ENCODE assay signal across 1 cellular context in the genomic region with DNA sequence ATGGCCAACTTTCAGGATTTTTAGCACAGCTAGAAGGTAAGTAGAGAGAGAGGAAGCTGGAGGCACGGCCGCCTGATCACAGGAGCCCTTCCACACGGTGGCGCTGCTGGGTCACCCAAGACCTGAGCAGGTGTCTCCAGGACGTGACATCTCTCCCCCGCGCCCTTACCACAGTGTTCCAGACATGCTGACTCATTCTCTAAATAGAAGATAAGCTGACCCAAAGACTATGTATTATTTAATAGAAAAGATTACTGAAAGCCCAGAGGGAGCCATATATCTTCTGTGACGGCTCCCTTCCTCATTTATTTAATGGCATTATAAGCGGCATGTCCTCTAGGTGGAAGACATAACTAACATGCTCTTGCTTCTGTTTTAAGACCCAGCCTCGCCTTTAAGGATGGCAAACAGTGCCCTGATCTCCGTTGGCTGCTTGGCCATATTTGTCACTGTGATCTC.
TF ChIP-seq lines count a peak whose summit lies in the region.

No MANE protein-coding gene starts in this region.

TF ChIP-seq in HepG2, 621 proteins besides CTCF, POLR2A, EP300 and RAD21 (continued from another document and continues in another):
- TF ChIP-seq, protein P1, sequence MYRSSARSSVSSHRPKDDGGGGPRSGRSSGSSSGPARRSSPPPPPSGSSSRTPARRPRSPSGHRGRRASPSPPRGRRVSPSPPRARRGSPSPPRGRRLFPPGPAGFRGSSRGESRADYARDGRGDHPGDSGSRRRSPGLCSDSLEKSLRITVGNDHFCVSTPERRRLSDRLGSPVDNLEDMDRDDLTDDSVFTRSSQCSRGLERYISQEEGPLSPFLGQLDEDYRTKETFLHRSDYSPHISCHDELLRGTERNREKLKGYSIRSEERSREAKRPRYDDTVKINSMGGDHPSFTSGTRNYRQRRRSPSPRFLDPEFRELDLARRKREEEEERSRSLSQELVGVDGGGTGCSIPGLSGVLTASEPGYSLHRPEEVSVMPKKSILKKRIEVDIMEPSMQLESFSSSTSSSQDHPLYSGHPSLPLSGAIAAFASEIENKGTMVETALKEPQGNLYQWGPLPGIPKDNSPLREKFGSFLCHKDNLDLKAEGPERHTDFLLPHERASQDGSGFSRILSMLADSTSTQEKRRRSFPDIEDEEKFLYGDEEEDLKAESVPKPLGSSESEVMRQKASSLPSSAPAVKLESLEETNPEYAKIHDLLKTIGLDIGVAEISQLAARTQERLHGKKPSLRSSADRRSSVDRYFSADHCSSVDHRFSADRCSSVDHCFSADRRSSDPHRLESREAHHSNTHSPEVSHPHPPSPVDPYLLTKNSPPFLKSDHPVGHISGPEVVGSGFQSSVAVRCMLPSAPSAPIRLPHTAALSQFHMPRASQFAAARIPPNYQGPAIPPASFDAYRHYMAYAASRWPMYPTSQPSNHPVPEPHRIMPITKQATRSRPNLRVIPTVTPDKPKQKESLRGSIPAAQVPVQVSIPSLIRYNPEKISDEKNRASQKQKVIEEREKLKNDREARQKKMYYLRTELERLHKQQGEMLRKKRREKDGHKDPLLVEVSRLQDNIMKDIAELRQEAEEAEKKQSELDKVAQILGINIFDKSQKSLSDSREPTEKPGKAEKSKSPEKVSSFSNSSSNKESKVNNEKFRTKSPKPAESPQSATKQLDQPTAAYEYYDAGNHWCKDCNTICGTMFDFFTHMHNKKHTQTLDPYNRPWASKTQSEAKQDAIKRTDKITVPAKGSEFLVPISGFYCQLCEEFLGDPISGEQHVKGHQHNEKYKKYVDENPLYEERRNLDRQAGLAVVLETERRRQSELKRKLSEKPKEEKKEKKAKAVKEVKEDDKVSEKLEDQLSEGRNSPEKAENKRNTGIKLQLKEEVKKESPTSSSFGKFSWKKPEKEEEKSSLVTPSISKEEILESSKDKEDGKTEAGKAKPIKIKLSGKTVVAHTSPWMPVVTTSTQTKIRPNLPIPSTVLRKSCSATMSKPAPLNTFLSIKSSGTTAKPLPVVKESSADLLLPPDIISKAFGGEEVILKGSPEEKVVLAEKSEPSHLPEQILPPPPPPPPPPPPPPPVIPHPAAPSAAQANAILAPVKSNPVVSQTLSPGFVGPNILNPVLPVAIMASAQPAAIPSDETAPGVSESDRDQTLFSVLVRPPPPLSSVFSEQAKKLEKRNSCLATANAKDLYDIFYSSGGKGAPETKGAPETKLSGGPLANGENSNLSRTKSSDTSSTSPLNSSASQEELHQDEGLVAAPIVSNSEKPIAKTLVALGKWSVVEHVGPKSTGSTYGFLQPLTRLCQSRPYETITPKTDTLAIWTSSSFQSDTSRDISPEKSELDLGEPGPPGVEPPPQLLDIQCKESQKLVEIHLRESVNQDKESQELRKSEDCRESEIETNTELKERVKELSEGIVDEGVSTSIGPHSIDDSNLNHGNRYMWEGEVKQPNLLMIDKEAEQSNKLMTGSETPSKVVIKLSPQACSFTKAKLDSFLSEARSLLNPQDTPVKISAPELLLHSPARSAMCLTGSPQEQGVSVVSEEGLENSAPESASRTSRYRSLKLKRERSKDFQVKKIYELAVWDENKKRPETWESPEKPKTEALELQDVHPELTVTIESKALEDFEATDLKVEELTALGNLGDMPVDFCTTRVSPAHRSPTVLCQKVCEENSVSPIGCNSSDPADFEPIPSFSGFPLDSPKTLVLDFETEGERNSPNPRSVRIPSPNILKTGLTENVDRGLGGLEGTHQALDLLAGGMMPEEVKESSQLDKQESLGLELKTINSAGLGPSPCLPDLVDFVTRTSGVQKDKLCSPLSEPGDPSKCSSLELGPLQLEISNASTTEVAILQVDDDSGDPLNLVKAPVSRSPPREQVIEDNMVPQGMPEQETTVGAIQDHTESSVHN (CRISPR knock-in tag; IDR thresholded peaks at IDR 0.05): no peak
- no peak for TF ChIP-seq MLLT10 (CRISPR knock-in tag; IDR thresholded peaks at IDR 0.05)
- no peak for TF ChIP-seq ZNF562 (CRISPR knock-in tag; IDR thresholded peaks at IDR 0.05; ENCODE audit: borderline replicate concordance)
- TF ChIP-seq ZNF761 (CRISPR knock-in tag; conservative IDR thresholded peaks at IDR 0.05): no peak
- TF ChIP-seq, protein P2, sequence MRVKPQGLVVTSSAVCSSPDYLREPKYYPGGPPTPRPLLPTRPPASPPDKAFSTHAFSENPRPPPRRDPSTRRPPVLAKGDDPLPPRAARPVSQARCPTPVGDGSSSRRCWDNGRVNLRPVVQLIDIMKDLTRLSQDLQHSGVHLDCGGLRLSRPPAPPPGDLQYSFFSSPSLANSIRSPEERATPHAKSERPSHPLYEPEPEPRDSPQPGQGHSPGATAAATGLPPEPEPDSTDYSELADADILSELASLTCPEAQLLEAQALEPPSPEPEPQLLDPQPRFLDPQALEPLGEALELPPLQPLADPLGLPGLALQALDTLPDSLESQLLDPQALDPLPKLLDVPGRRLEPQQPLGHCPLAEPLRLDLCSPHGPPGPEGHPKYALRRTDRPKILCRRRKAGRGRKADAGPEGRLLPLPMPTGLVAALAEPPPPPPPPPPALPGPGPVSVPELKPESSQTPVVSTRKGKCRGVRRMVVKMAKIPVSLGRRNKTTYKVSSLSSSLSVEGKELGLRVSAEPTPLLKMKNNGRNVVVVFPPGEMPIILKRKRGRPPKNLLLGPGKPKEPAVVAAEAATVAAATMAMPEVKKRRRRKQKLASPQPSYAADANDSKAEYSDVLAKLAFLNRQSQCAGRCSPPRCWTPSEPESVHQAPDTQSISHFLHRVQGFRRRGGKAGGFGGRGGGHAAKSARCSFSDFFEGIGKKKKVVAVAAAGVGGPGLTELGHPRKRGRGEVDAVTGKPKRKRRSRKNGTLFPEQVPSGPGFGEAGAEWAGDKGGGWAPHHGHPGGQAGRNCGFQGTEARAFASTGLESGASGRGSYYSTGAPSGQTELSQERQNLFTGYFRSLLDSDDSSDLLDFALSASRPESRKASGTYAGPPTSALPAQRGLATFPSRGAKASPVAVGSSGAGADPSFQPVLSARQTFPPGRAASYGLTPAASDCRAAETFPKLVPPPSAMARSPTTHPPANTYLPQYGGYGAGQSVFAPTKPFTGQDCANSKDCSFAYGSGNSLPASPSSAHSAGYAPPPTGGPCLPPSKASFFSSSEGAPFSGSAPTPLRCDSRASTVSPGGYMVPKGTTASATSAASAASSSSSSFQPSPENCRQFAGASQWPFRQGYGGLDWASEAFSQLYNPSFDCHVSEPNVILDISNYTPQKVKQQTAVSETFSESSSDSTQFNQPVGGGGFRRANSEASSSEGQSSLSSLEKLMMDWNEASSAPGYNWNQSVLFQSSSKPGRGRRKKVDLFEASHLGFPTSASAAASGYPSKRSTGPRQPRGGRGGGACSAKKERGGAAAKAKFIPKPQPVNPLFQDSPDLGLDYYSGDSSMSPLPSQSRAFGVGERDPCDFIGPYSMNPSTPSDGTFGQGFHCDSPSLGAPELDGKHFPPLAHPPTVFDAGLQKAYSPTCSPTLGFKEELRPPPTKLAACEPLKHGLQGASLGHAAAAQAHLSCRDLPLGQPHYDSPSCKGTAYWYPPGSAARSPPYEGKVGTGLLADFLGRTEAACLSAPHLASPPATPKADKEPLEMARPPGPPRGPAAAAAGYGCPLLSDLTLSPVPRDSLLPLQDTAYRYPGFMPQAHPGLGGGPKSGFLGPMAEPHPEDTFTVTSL (CRISPR knock-in tag; IDR thresholded peaks at IDR 0.05; ENCODE audit: borderline replicate concordance): no peak
- no peak for TF ChIP-seq ZNF350 (CRISPR knock-in tag; IDR thresholded peaks at IDR 0.05; ENCODE audit: borderline replicate concordance, low read depth)
- TF ChIP-seq, protein P3, sequence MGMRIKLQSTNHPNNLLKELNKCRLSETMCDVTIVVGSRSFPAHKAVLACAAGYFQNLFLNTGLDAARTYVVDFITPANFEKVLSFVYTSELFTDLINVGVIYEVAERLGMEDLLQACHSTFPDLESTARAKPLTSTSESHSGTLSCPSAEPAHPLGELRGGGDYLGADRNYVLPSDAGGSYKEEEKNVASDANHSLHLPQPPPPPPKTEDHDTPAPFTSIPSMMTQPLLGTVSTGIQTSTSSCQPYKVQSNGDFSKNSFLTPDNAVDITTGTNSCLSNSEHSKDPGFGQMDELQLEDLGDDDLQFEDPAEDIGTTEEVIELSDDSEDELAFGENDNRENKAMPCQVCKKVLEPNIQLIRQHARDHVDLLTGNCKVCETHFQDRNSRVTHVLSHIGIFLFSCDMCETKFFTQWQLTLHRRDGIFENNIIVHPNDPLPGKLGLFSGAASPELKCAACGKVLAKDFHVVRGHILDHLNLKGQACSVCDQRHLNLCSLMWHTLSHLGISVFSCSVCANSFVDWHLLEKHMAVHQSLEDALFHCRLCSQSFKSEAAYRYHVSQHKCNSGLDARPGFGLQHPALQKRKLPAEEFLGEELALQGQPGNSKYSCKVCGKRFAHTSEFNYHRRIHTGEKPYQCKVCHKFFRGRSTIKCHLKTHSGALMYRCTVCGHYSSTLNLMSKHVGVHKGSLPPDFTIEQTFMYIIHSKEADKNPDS (CRISPR knock-in tag; IDR thresholded peaks at IDR 0.05): no peak
- TF ChIP-seq PCBP2 (optimal IDR thresholded peaks at IDR 0.05; ENCODE audit: low read depth, low read length, poor library complexity, severe bottlenecking): no peak
- no peak for TF ChIP-seq NAIF1 (CRISPR knock-in tag; IDR thresholded peaks at IDR 0.05; ENCODE audit: borderline replicate concordance)
- TF ChIP-seq ZNF598 (CRISPR knock-in tag; IDR thresholded peaks at IDR 0.05; ENCODE audit: borderline replicate concordance): no peak
- TF ChIP-seq ZZZ3 (CRISPR knock-in tag; IDR thresholded peaks at IDR 0.05; ENCODE audit: borderline replicate concordance): no peak
- TF ChIP-seq ZNF839 (CRISPR knock-in tag; IDR thresholded peaks at IDR 0.05; ENCODE audit: borderline replicate concordance): no peak
- no peak for TF ChIP-seq KLF13 (CRISPR knock-in tag; IDR thresholded peaks at IDR 0.05)
- no peak for TF ChIP-seq CEBPB (IDR thresholded peaks at IDR 0.05; ENCODE audit: borderline replicate concordance, low read depth, low read length)
- no peak for TF ChIP-seq ISX (CRISPR knock-in tag; conservative IDR thresholded peaks at IDR 0.05)
- no peak for TF ChIP-seq TSC22D2 (CRISPR knock-in tag; IDR thresholded peaks at IDR 0.05; ENCODE audit: borderline replicate concordance)
- TF ChIP-seq RARG (CRISPR knock-in tag; IDR thresholded peaks at IDR 0.05; ENCODE audit: low read depth): no peak
- no peak for TF ChIP-seq RBM22 (optimal IDR thresholded peaks at IDR 0.05; ENCODE audit: low read length)
- TF ChIP-seq, protein P4, sequence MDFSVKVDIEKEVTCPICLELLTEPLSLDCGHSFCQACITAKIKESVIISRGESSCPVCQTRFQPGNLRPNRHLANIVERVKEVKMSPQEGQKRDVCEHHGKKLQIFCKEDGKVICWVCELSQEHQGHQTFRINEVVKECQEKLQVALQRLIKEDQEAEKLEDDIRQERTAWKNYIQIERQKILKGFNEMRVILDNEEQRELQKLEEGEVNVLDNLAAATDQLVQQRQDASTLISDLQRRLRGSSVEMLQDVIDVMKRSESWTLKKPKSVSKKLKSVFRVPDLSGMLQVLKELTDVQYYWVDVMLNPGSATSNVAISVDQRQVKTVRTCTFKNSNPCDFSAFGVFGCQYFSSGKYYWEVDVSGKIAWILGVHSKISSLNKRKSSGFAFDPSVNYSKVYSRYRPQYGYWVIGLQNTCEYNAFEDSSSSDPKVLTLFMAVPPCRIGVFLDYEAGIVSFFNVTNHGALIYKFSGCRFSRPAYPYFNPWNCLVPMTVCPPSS (IDR thresholded peaks at IDR 0.05): no peak
- TF ChIP-seq, protein P5, sequence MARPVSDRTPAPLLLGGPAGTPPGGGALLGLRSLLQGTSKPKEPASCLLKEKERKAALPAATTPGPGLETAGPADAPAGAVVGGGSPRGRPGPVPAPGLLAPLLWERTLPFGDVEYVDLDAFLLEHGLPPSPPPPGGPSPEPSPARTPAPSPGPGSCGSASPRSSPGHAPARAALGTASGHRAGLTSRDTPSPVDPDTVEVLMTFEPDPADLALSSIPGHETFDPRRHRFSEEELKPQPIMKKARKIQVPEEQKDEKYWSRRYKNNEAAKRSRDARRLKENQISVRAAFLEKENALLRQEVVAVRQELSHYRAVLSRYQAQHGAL (CRISPR knock-in tag; IDR thresholded peaks at IDR 0.05; ENCODE audit: not compliant biosample characterization): no peak
- TF ChIP-seq, protein P6, sequence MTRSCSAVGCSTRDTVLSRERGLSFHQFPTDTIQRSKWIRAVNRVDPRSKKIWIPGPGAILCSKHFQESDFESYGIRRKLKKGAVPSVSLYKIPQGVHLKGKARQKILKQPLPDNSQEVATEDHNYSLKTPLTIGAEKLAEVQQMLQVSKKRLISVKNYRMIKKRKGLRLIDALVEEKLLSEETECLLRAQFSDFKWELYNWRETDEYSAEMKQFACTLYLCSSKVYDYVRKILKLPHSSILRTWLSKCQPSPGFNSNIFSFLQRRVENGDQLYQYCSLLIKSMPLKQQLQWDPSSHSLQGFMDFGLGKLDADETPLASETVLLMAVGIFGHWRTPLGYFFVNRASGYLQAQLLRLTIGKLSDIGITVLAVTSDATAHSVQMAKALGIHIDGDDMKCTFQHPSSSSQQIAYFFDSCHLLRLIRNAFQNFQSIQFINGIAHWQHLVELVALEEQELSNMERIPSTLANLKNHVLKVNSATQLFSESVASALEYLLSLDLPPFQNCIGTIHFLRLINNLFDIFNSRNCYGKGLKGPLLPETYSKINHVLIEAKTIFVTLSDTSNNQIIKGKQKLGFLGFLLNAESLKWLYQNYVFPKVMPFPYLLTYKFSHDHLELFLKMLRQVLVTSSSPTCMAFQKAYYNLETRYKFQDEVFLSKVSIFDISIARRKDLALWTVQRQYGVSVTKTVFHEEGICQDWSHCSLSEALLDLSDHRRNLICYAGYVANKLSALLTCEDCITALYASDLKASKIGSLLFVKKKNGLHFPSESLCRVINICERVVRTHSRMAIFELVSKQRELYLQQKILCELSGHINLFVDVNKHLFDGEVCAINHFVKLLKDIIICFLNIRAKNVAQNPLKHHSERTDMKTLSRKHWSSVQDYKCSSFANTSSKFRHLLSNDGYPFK (CRISPR knock-in tag; IDR thresholded peaks at IDR 0.05; ENCODE audit: borderline replicate concordance): no peak
- TF ChIP-seq ZNF552 (CRISPR knock-in tag; IDR thresholded peaks at IDR 0.05; ENCODE audit: borderline replicate concordance): no peak
- TF ChIP-seq SMYD3 (CRISPR knock-in tag; IDR thresholded peaks at IDR 0.05): no peak
- no peak for TF ChIP-seq RBAK (CRISPR knock-in tag; IDR thresholded peaks at IDR 0.05)
- TF ChIP-seq, protein P7, sequence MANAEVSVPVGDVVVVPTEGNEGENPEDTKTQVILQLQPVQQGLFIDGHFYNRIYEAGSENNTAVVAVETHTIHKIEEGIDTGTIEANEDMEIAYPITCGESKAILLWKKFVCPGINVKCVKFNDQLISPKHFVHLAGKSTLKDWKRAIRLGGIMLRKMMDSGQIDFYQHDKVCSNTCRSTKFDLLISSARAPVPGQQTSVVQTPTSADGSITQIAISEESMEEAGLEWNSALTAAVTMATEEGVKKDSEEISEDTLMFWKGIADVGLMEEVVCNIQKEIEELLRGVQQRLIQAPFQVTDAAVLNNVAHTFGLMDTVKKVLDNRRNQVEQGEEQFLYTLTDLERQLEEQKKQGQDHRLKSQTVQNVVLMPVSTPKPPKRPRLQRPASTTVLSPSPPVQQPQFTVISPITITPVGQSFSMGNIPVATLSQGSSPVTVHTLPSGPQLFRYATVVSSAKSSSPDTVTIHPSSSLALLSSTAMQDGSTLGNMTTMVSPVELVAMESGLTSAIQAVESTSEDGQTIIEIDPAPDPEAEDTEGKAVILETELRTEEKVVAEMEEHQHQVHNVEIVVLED (CRISPR knock-in tag; IDR thresholded peaks at IDR 0.05; ENCODE audit: borderline replicate concordance): no peak
- no peak for TF ChIP-seq ARNT (IDR thresholded peaks at IDR 0.05)
- TF ChIP-seq ZNF841 (CRISPR knock-in tag; IDR thresholded peaks at IDR 0.05; ENCODE audit: borderline replicate concordance): no peak
- TF ChIP-seq MBD4 (IDR thresholded peaks at IDR 0.05; ENCODE audit: borderline replicate concordance, low read length): no peak
- TF ChIP-seq ZNF556 (CRISPR knock-in tag; IDR thresholded peaks at IDR 0.05; ENCODE audit: borderline replicate concordance): 0 out of 2 replicates have a peak, but pooled peaks have one; percentile 20
